In genomic region chr1:1305300-1306069, GRCh38 we compare ENCODE assay signal across 8 cellular contexts. TPM values are rescaled to one million over a fixed set of nuclear protein-coding genes. Genes with fewer than 3 reads are reported as not detected.
DNase-seq lines count a peak whose midpoint lies in the region; ATAC-seq and TF ChIP-seq lines count a peak whose summit lies in the region.

No MANE protein-coding gene starts in this region.

- peak; percentile 44 to 77 (median 64) for DNase-seq in CD4-positive, alpha-beta T cell
- DNase-seq in activated naive CD8-positive, alpha-beta T cell treated with anti-CD3 and anti-CD28 coated beads, Interleukin-2, amount 50 U/mL, for 16 hours (ENCODE audit: low read depth, low spot score): peak; percentile 59
- DNase-seq in left ventricle myocardium superior (peak; percentile 83), skeletal muscle cell (ENCODE audit: low read depth) (peak; percentile 30), LoVo (ENCODE audit: low spot score) (no peak)

- CTCF ChIA-PET in CD4-positive, alpha-beta T cell (lab: Charles Lee): interaction anchor here (0.9 to 1.2 kb wide), 2 partner anchors 183 to 242 kb away, joined by 3 to 4 read pairs; no protein-coding TSS in a partner anchor

- peak overlapping the region; percentile 68 for H3K4me3 ChIP-seq in skeletal muscle cell (ENCODE audit: low read depth, low read length)

- H3K36me3 Mint-ChIP-seq in CD4-positive, alpha-beta T cell (ENCODE audit: low read depth): peaks cover 13% of the 10 kb centered on the region

- peaks cover 21% of the 10 kb centered on the region for H3K4me1 Mint-ChIP-seq in CD4-positive, alpha-beta T cell (ENCODE audit: low read depth)

- intact Hi-C loops in CD4-positive, alpha-beta T cell (cut with DNase I, micrococcal nuclease): loop anchor here (2.0 to 10.0 kb wide), 5 partner anchors 67 to 271 kb away; partner anchors contain the start of genes AURKAIP1 (in 1 of the 2) and C1orf159 (in 1 of the 2)
- intact Hi-C loops in left ventricle myocardium superior (cut with micrococcal nuclease): no loop called here

- H3K27me3 ChIP-seq in CD4-positive, alpha-beta T cell (ENCODE audit: control insufficient read depth, insufficient read depth, low read length): no peaks in the 10 kb centered on the region

- no peak for TF ChIP-seq CTCF in CD4-positive, alpha-beta T cell (IDR thresholded peaks at IDR 0.05)

- no peaks in the 10 kb centered on the region for H3K9me3 Mint-ChIP-seq in CD4-positive, alpha-beta T cell

- H3K27me3 Mint-ChIP-seq in CD4-positive, alpha-beta T cell: no peaks in the 10 kb centered on the region

- ATAC-seq in CD4-positive, alpha-beta T cell (ENCODE audit: poor library complexity): peak; percentile 34
- ATAC-seq in HG03432 (IDR thresholded peaks at IDR 0.05; ENCODE audit: unreplicated experiment) (peak; percentile 6), SK-N-SH treated with all-trans-retinoic acid at 6 μM for 48 hours (peak; percentile 28), left ventricle myocardium superior (peak; percentile 24), HG03108 (IDR thresholded peaks at IDR 0.05; ENCODE audit: unreplicated experiment) (no peak)

- H3K4me3 Mint-ChIP-seq in CD4-positive, alpha-beta T cell: peak overlapping the region; percentile 92

- peak overlapping the region; percentile 87 for H3K27ac Mint-ChIP-seq in CD4-positive, alpha-beta T cell

- POLR2A ChIA-PET in CD4-positive, alpha-beta T cell (lab: Charles Lee): interaction anchor here (0.6 to 0.9 kb wide), 3 partner anchors 50 to 208 kb away, joined by 3 to 5 read pairs (median 4); partner anchors contain the start of gene AURKAIP1

- no peaks in the 10 kb centered on the region for H3K9me3 ChIP-seq in CD4-positive, alpha-beta T cell (ENCODE audit: control insufficient read depth, low read length)

- H3K27ac ChIP-seq in CD4-positive, alpha-beta T cell (ENCODE audit: low read depth, low read length): peak overlapping the region; percentile 2

TF ChIP-seq in SK-N-SH treated with all-trans-retinoic acid at 6 μM for 48 hours, 23 proteins besides CTCF, POLR2A, EP300 and RAD21:
- TF ChIP-seq ZNF565 (CRISPR knock-in tag; conservative IDR thresholded peaks at IDR 0.05; ENCODE audit: low read depth) (no peak), CSDC2 (CRISPR knock-in tag; IDR thresholded peaks at IDR 0.05) (no peak), ZFP30 (CRISPR knock-in tag; IDR thresholded peaks at IDR 0.05) (no peak), ARNTL (CRISPR knock-in tag; IDR thresholded peaks at IDR 0.05; ENCODE audit: borderline replicate concordance, low read depth) (no peak), TCF4 (CRISPR knock-in tag; IDR thresholded peaks at IDR 0.05; ENCODE audit: borderline replicate concordance) (no peak), POU6F1 (CRISPR knock-in tag; IDR thresholded peaks at IDR 0.05; ENCODE audit: borderline replicate concordance, low read depth) (no peak)

RNA-seq across cellular contexts. Expression of gene ACAP3, which starts 2.2 kb away (rescaled TPM):
- total RNA-seq in CD4-positive, alpha-beta T cell: 10 to 100 TPM; 45.3 to 46.4 TPM
- 60.4 TPM for total RNA-seq in left ventricle myocardium superior

RNA-seq across cellular contexts. Expression of gene PUSL1, which starts 2.9 kb away (rescaled TPM):
- 10 to 100 TPM; 18.1 to 19.2 TPM for total RNA-seq in CD4-positive, alpha-beta T cell
- total RNA-seq in left ventricle myocardium superior: 11.1 TPM

RNA-seq across cellular contexts. Expression of gene INTS11, which starts 19.0 kb away (rescaled TPM):
- 100 to 1,000 TPM; 130 to 137 TPM for total RNA-seq in CD4-positive, alpha-beta T cell
- total RNA-seq in left ventricle myocardium superior: 77.2 TPM

RNA-seq across cellular contexts. Expression of gene CPTP, which starts 19.1 kb away (rescaled TPM):
- 10 to 100 TPM; 11.6 to 12.9 TPM for total RNA-seq in CD4-positive, alpha-beta T cell
- total RNA-seq in left ventricle myocardium superior: 112 TPM

RNA-seq across cellular contexts. Expression of gene SCNN1D, which starts 25.2 kb away (rescaled TPM):
- total RNA-seq in CD4-positive, alpha-beta T cell: 10 to 100 TPM; 12.0 to 13.3 TPM
- 3.0 TPM for total RNA-seq in left ventricle myocardium superior
